13 cellular contexts compared by ENCODE assay signal in the genomic region with DNA sequence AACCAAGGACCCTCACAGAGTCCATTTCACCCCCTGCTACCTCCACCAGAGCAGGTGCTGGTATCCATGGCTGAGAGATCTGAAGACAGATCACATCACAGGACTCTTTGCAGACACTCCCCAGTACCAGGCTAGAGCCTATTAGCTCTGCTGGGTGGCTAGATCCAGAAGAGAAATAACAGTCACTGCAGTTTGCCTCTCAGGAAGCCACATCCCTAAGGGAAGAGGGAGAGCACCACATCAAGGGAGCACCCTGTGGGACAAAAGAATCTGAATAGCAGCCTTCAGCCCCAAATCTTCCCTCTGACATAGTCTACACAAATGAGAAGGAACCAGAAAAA. TPM values are rescaled to one million over a fixed set of nuclear protein-coding genes. Genes with fewer than 3 reads are reported as not detected.
A peak's percentile ranks its signal among the peaks of the same experiment; 100 is the strongest.
DNase-seq lines count a peak whose midpoint lies in the region; ATAC-seq and TF ChIP-seq lines count a peak whose summit lies in the region.
"Not testable (repeated sequence)": the region's sequence is repeated elsewhere in the genome, so short reads cannot be mapped to it uniquely, and the experiment has no call there.
"Had no signal": no experiment of that assay in that cellular context is flagged by ENCODE, and none has a peak within 500 bp of the region (broad histone marks: within the 10 kb centered on the region; RNA-seq: fewer than 3 reads in every experiment).

No MANE protein-coding gene starts in this region.

- H3K9me3 Mint-ChIP-seq in activated T-cell treated with anti-CD3 and anti-CD28 coated beads, Interleukin-2, amount 50 U/mL, for 72 hours = peaks cover 16 to 20% of the 10 kb centered on the region in 2 donors
- H3K9me3 Mint-ChIP-seq in neural progenitor cell = peaks cover 50% of the 10 kb centered on the region
- H3K9me3 Mint-ChIP-seq in type B pancreatic cell = peaks cover 17% of the 10 kb centered on the region

- not testable (repeated sequence) for H2AFZ ChIP-seq in DND-41 (ENCODE audit: low read depth, low read length); OCI-LY7 (ENCODE audit: low read length); neural progenitor cell (replicated peaks)

- POLR2A ChIA-PET in HEK293 (lab: Yijun Ruan, JAX) = not testable (repeated sequence)
- POLR2A ChIA-PET in OCI-LY7 (lab: Charles Lee) = interaction anchor here (0.7 to 1.1 kb wide), 2 partner anchors 9 to 820 kb away, joined by 3 read pairs; no protein-coding TSS in a partner anchor

- H3K27ac ChIP-seq in DND-41 (ENCODE audit: low read length) (peak overlapping the region; percentile 55; the same call in 1 of the 2 replicates), iPS-20b (ENCODE audit: low read length) (peak overlapping the region; percentile 94), neural progenitor cell (peak overlapping the region; percentile 31)
- H3K27ac ChIP-seq in HEK293 (ENCODE audit: extremely low read depth, low read depth, low read length); OCI-LY7 (ENCODE audit: low read depth, low read length, poor library complexity, severe bottlenecking): not testable (repeated sequence)

- H3K79me2 ChIP-seq in DND-41 (ENCODE audit: insufficient read depth, low read length) (peaks cover 41% of the 10 kb centered on the region), OCI-LY7 (ENCODE audit: insufficient read depth, low read depth, low read length) (0 out of 2 replicates have a peak, but pooled peaks cover 16% of the 10 kb centered on the region), neural progenitor cell (ENCODE audit: low read depth) (peaks cover 97% of the 10 kb centered on the region)

- not testable (repeated sequence) for H3K9me2 ChIP-seq in OCI-LY7 (ENCODE audit: insufficient read depth, low read length)

- peak; percentile 69 for DNase-seq in DND-41
- DNase-seq in OCI-LY7 (ENCODE audit: low spot score); activated T-cell treated with anti-CD3 and anti-CD28 coated beads, Interleukin-2, amount 50 U/mL, for 72 hours; neural progenitor cell (ENCODE audit: low spot score); type B pancreatic cell (ENCODE audit: extremely low spot score, unreplicated experiment): not testable (repeated sequence)

- H3K4me2 ChIP-seq in DND-41 (ENCODE audit: insufficient read depth, low read length) = not testable (repeated sequence)
- H3K4me2 ChIP-seq in OCI-LY7 (ENCODE audit: low read length) (peak overlapping the region; percentile 43), neural progenitor cell (peak overlapping the region; percentile 50)

- not testable (repeated sequence) for TF ChIP-seq CTCF in DND-41 (IDR thresholded peaks at IDR 0.05; ENCODE audit: borderline replicate concordance, extremely low read depth, low read length, poor library complexity, severe bottlenecking); HEK293 (tag by site-specific recombination; IDR thresholded peaks at IDR 0.05); OCI-LY7 (conservative IDR thresholded peaks at IDR 0.05; ENCODE audit: low read length); neural progenitor cell (IDR thresholded peaks at IDR 0.05); type B pancreatic cell (conservative IDR thresholded peaks at IDR 0.05)

- not testable (repeated sequence) for H3K4me3 ChIP-seq in DND-41 (ENCODE audit: low read depth in 1 of 2, low read length in 2 of 2); HEK293 (ENCODE audit: low read depth, low read length); OCI-LY7 (ENCODE audit: low read depth, low read length, poor library complexity, severe bottlenecking); neural progenitor cell
- H3K4me3 ChIP-seq in iPS-20b (ENCODE audit: low read length) = peak overlapping the region; percentile 45; the same call in 1 of the 2 replicates

- H4K20me1 ChIP-seq in DND-41 (ENCODE audit: insufficient read depth, low read length); OCI-LY7 (ENCODE audit: insufficient read depth, low read length); neural progenitor cell (ENCODE audit: low read depth): not testable (repeated sequence)

- ATAC-seq in DND-41 (ENCODE audit: insufficient read depth, low read depth) = peak; percentile 85
- ATAC-seq in activated T-cell treated with anti-CD3 and anti-CD28 coated beads, Interleukin-2, amount 50 U/mL, for 72 hours (replicated peaks in 1 of 2) = not testable (repeated sequence)

- peaks cover 24% of the 10 kb centered on the region for H3F3A ChIP-seq in neural progenitor cell (ENCODE audit: low read depth)

- H3K9ac ChIP-seq in DND-41 (ENCODE audit: low read depth, low read length); iPS-20b (ENCODE audit: low read depth, low read length); neural progenitor cell: not testable (repeated sequence)

- H3K9me3 ChIP-seq in DND-41 (ENCODE audit: insufficient read depth, low read length, severe bottlenecking); HEK293 (ENCODE audit: control insufficient read depth, insufficient read depth, low read depth, low read length); iPS-20b (ENCODE audit: insufficient read depth, low read depth, low read length): not testable (repeated sequence)
- H3K9me3 ChIP-seq in OCI-LY7 (ENCODE audit: low read length) = peaks cover 12% of the 10 kb centered on the region; the same call in 1 of the 2 replicates
- H3K9me3 ChIP-seq in neural progenitor cell (ENCODE audit: low read depth) = peaks cover 10% of the 10 kb centered on the region

- H3K4me1 Mint-ChIP-seq in activated T-cell treated with anti-CD3 and anti-CD28 coated beads, Interleukin-2, amount 50 U/mL, for 72 hours (ENCODE audit: low read depth) = peaks cover 19% of the 10 kb centered on the region
- not testable (repeated sequence) for H3K4me1 Mint-ChIP-seq in neural progenitor cell; type B pancreatic cell (ENCODE audit: unreplicated experiment)

- not testable (repeated sequence) for H3K27me3 ChIP-seq in DND-41 (ENCODE audit: insufficient read depth, low read length, poor library complexity); iPS-20b (ENCODE audit: insufficient read depth, low read length); neural progenitor cell

- peak overlapping the region; percentile 25 for H3K27ac Mint-ChIP-seq in activated T-cell treated with anti-CD3 and anti-CD28 coated beads, Interleukin-2, amount 50 U/mL, for 72 hours
- peak overlapping the region; percentile 70 for H3K27ac Mint-ChIP-seq in neural progenitor cell
- H3K27ac Mint-ChIP-seq in type B pancreatic cell = peak overlapping the region; percentile 46

- BruUV-seq in OCI-LY7 (replicated peaks; lab: Mats Ljungman, UMichigan) = not testable (repeated sequence)

- peaks cover 24 to 33% of the 10 kb centered on the region in 2 donors for H3K36me3 Mint-ChIP-seq in activated T-cell treated with anti-CD3 and anti-CD28 coated beads, Interleukin-2, amount 50 U/mL, for 72 hours (ENCODE audit: insufficient read depth in 2 of 2)
- H3K36me3 Mint-ChIP-seq in neural progenitor cell (peaks cover 35% of the 10 kb centered on the region), type B pancreatic cell (peaks cover 27% of the 10 kb centered on the region)

- intact Hi-C loops in OCI-LY7 (cut with micrococcal nuclease; ENCODE audit: unreplicated experiment) = not testable (repeated sequence)

- H3K27me3 Mint-ChIP-seq in activated T-cell treated with anti-CD3 and anti-CD28 coated beads, Interleukin-2, amount 50 U/mL, for 72 hours (ENCODE audit: low read depth); neural progenitor cell (ENCODE audit: insufficient read depth, low read depth); type B pancreatic cell: not testable (repeated sequence)

- not testable (repeated sequence) for H3K4me3 Mint-ChIP-seq in activated T-cell treated with anti-CD3 and anti-CD28 coated beads, Interleukin-2, amount 50 U/mL, for 72 hours; neural progenitor cell; type B pancreatic cell

- CTCF ChIA-PET in HEK293 (lab: Yijun Ruan, JAX); OCI-LY7 (lab: Charles Lee; ENCODE audit: unreplicated experiment): not testable (repeated sequence)

- H3K4me1 ChIP-seq in DND-41 (ENCODE audit: insufficient read depth, low read length) (peaks cover 24% of the 10 kb centered on the region), HEK293 (ENCODE audit: control insufficient read depth, insufficient read depth, low read length) (peaks cover 15% of the 10 kb centered on the region), OCI-LY7 (ENCODE audit: insufficient read depth, low read length, poor library complexity, severe bottlenecking) (peaks cover 18% of the 10 kb centered on the region), iPS-20b (ENCODE audit: insufficient read depth, low read length) (peaks cover 16% of the 10 kb centered on the region; the same call in 1 of the 2 replicates), neural progenitor cell (peaks cover 16% of the 10 kb centered on the region)

- not testable (repeated sequence) for H3K36me3 ChIP-seq in DND-41 (ENCODE audit: insufficient read depth, low read length); HEK293 (ENCODE audit: control insufficient read depth in 2 of 2, insufficient read depth in 1 of 2, low read length in 2 of 2); OCI-LY7 (ENCODE audit: insufficient read depth, low read length); iPS-20b (ENCODE audit: insufficient read depth, low read depth, low read length); neural progenitor cell

TF ChIP-seq in HEK293, 187 proteins besides CTCF, POLR2A, EP300 and RAD21:
- TF ChIP-seq ZBTB48 (tag by site-specific recombination; IDR thresholded peaks at IDR 0.05) = peak; percentile 80
- TF ChIP-seq ZIC2 (tag by site-specific recombination; IDR thresholded peaks at IDR 0.05) = peak; percentile 58

RNA-seq across cellular contexts. Expression of a gene that starts 30.7 kb away (rescaled TPM):
- 19.2 and 29.1 TPM in 2 replicates for total RNA-seq in OCI-LY7 (2014; rRNA removed; shearing (Covaris generic))
- total RNA-seq in OCI-LY7 (2022) = 27.4 and 29.1 TPM in 2 replicates
- total RNA-seq in activated T-cell treated with anti-CD3 and anti-CD28 coated beads, Interleukin-2, amount 50 U/mL, for 72 hours = 10 to 100 TPM; 46.8 to 48.1 TPM
- 41.3 and 57.4 TPM in 2 replicates for total RNA-seq in neural progenitor cell (ENCODE audit: low replicate concordance)
- total RNA-seq in type B pancreatic cell (ENCODE audit: low replicate concordance) = 33.9 and 37.5 TPM in 2 replicates

RNA-seq across cellular contexts. Expression of a gene that starts 37.5 kb away (rescaled TPM):
- not detected in 2 replicates for total RNA-seq in OCI-LY7 (2014; rRNA removed; shearing (Covaris generic))
- not detected in 2 replicates for total RNA-seq in OCI-LY7 (2022)
- total RNA-seq in activated T-cell treated with anti-CD3 and anti-CD28 coated beads, Interleukin-2, amount 50 U/mL, for 72 hours = not detected
- total RNA-seq in neural progenitor cell (ENCODE audit: low replicate concordance) = not detected in 2 replicates
- total RNA-seq in type B pancreatic cell (ENCODE audit: low replicate concordance) = 4.3 and 10.4 TPM in 2 replicates
- total RNA-seq: Calu3; CD4-positive, alpha-beta memory T cell; G401; GM12878; HFFc6; HT1080 had no signal
